In genomic region chr16:75107505-75107904, GRCh38 we compare ENCODE assay signal across 15 cellular contexts. TPM values are rescaled to one million over a fixed set of nuclear protein-coding genes. Genes with fewer than 3 reads are reported as not detected.
DNase-seq lines count a peak whose midpoint lies in the region; ATAC-seq and TF ChIP-seq lines count a peak whose summit lies in the region.
"Had no signal": no experiment of that assay in that cellular context is flagged by ENCODE, and none has a peak within 500 bp of the region (broad histone marks: within the 10 kb centered on the region; RNA-seq: fewer than 3 reads in every experiment).

No MANE protein-coding gene starts in this region.

- ATAC-seq in heart left ventricle: no peak
- ATAC-seq in upper lobe of right lung: no peak
- ATAC-seq: left colon had no signal

- H3K4me3 ChIP-seq in heart left ventricle (no peak overlapping the region), right atrium auricular region (no peak overlapping the region), muscle layer of colon (ENCODE audit: low read depth in 1 of 2, low read length in 2 of 2) (no peak overlapping the region), upper lobe of right lung (no peak overlapping the region)
- H3K4me3 ChIP-seq: hepatocyte had no signal

- POLR2A ChIA-PET in activated CD4-positive, alpha-beta memory T cell treated with anti-CD3 and anti-CD28 coated beads for 36 hours (lab: Charles Lee): interaction anchor here (1.1 to 5.3 kb wide), 2 partner anchors 9 to 96 kb away, joined by 5 to 56 read pairs; no protein-coding TSS in a partner anchor

- H3K27ac Mint-ChIP-seq in activated CD4-positive, alpha-beta memory T cell treated with anti-CD3 and anti-CD28 coated beads for 36 hours: peak overlapping the region; percentile 23

- H3K36me3 Mint-ChIP-seq in activated CD4-positive, alpha-beta memory T cell treated with anti-CD3 and anti-CD28 coated beads for 36 hours: peaks cover 26% of the 10 kb centered on the region

- CTCF ChIA-PET in activated CD4-positive, alpha-beta memory T cell treated with anti-CD3 and anti-CD28 coated beads for 36 hours (lab: Charles Lee): interaction anchor here (5.0 to 7.4 kb wide), 3 partner anchors 9 to 121 kb away, joined by 70 to 222 read pairs (median 79); partner anchors contain the start of genes WDR59 and ZNRF1

- no peak for TF ChIP-seq CTCF in heart left ventricle (IDR thresholded peaks at IDR 0.05)
- TF ChIP-seq CTCF in right atrium auricular region (IDR thresholded peaks at IDR 0.05): no peak
- no peak for TF ChIP-seq CTCF in upper lobe of right lung (IDR thresholded peaks at IDR 0.05)

- H3K4me3 Mint-ChIP-seq in activated CD4-positive, alpha-beta memory T cell treated with anti-CD3 and anti-CD28 coated beads for 36 hours: peak overlapping the region; percentile 73

- H3K27ac ChIP-seq in heart left ventricle: peak overlapping the region in 9 of 12 donors; percentile 18 to 98 (median 87)
- H3K27ac ChIP-seq in right atrium auricular region: no peak overlapping the region
- peak overlapping the region; percentile 74 for H3K27ac ChIP-seq in muscle layer of colon (ENCODE audit: low read depth, low read length)
- H3K27ac ChIP-seq in upper lobe of right lung: no peak overlapping the region
- H3K27ac ChIP-seq: hepatocyte had no signal

- no peak for TF ChIP-seq POLR2A in heart left ventricle (IDR thresholded peaks at IDR 0.05)

- DNase-seq in heart left ventricle: no peak
- no peak for DNase-seq in right atrium auricular region (ENCODE audit: low spot score)
- no peak for DNase-seq in activated CD4-positive, alpha-beta memory T cell treated with anti-CD3 and anti-CD28 coated beads for 36 hours
- peak; percentile 49 for DNase-seq in upper lobe of right lung
- no peak for DNase-seq in NCI-H2227 (lab: John Stamatoyannopoulos, UW; ENCODE audit: unreplicated experiment)
- DNase-seq in NCI-H748 treated with DMSO at 0.1 percent for 48 hours (lab: John Stamatoyannopoulos, UW): no peak
- DNase-seq in NCI-H2196 treated with DMSO at 0.1 percent for 48 hours (lab: John Stamatoyannopoulos, UW; ENCODE audit: unreplicated experiment): no peak
- DNase-seq: activated CD8-positive, alpha-beta memory T cell treated with anti-CD3 and anti-CD28 coated beads, Interleukin-2, amount 50 U/mL, for 48 hours; left colon; MV-4-11; stimulated activated CD4-positive, alpha-beta T cell treated with anti-CD3 and anti-CD28 coated beads, Interleukin-2, amount 100 ng/mL, for 24 hours; stimulated activated CD8-positive, alpha-beta memory T cell treated with anti-CD3 and anti-CD28 coated beads, Interleukin-4, amount 100 ng/mL, for 48 hours had no signal

- peaks cover 0 to 4% (median 0%) of the 10 kb centered on the region in 9 donors for H3K27me3 ChIP-seq in heart left ventricle
- H3K27me3 ChIP-seq in right atrium auricular region: no peaks in the 10 kb centered on the region
- no peaks in the 10 kb centered on the region for H3K27me3 ChIP-seq in muscle layer of colon (ENCODE audit: control insufficient read depth in 1 of 2, insufficient read depth in 2 of 2, low read length in 2 of 2)
- H3K27me3 ChIP-seq in upper lobe of right lung: no peaks in the 10 kb centered on the region
- H3K27me3 ChIP-seq: hepatocyte had no signal

- 72 to 91% (median 85%) methylated on average over 10 of the region's 10 CpGs for WGBS in heart left ventricle, 4 donors

- H3K36me3 ChIP-seq in heart left ventricle (peaks cover 0 to 4% (median 0%) of the 10 kb centered on the region in 9 donors), right atrium auricular region (no peaks in the 10 kb centered on the region), muscle layer of colon (ENCODE audit: insufficient read depth, low read length) (no peaks in the 10 kb centered on the region), upper lobe of right lung (no peaks in the 10 kb centered on the region)

- intact Hi-C loops in heart left ventricle (cut with DNase I): loop anchor here in 4 of 10 donors (5.0 to 10.0 kb wide), 4 partner anchors 45 to 65 kb away; no protein-coding TSS in a partner anchor
- intact Hi-C loops in activated CD4-positive, alpha-beta memory T cell treated with anti-CD3 and anti-CD28 coated beads for 36 hours (cut with micrococcal nuclease): no loop called here
- intact Hi-C loops in upper lobe of right lung (cut with DNase I): no loop called here

- peaks cover 3% of the 10 kb centered on the region for H3K27me3 Mint-ChIP-seq in activated CD4-positive, alpha-beta memory T cell treated with anti-CD3 and anti-CD28 coated beads for 36 hours

- H3K9me3 ChIP-seq in heart left ventricle (no peaks in the 10 kb centered on the region), right atrium auricular region (no peaks in the 10 kb centered on the region), muscle layer of colon (ENCODE audit: low read length) (no peaks in the 10 kb centered on the region), upper lobe of right lung (no peaks in the 10 kb centered on the region)

- H3K4me1 ChIP-seq in heart left ventricle (peaks cover 11 to 81% (median 55%) of the 10 kb centered on the region in 12 donors), right atrium auricular region (peaks cover 0 to 78% of the 10 kb centered on the region in 2 donors), muscle layer of colon (ENCODE audit: insufficient read depth, low read length) (peaks cover 81% of the 10 kb centered on the region), upper lobe of right lung (peaks cover 62% of the 10 kb centered on the region)

- peaks cover 69% of the 10 kb centered on the region for H3K4me1 Mint-ChIP-seq in activated CD4-positive, alpha-beta memory T cell treated with anti-CD3 and anti-CD28 coated beads for 36 hours (ENCODE audit: low read depth)

- no peak overlapping the region for H3K9ac ChIP-seq in muscle layer of colon (ENCODE audit: low read length)

- H3K9me3 Mint-ChIP-seq in activated CD4-positive, alpha-beta memory T cell treated with anti-CD3 and anti-CD28 coated beads for 36 hours: peaks cover 2% of the 10 kb centered on the region

RNA-seq across cellular contexts. Expression of gene LDHD, which starts 9.1 kb away (rescaled TPM):
- total RNA-seq in heart left ventricle (100 to 1,000 TPM in 3 of 9 donors, 10 to 100 TPM in 6; 56.4 to 185 (median 90.6) TPM), right atrium auricular region (10 to 100 TPM; 28.8 to 65.6 TPM), upper lobe of right lung (10.7 TPM)
- polyA plus RNA-seq in heart left ventricle: 100 to 1,000 TPM in 1 of 2 donors, 10 to 100 TPM in 1; 49.0 to 104 TPM
- total RNA-seq in activated CD4-positive, alpha-beta memory T cell treated with anti-CD3 and anti-CD28 coated beads for 36 hours: under 1 TPM; 0.43 to 0.75 TPM
- total RNA-seq: HT1080 had no signal

RNA-seq across cellular contexts. Expression of gene ZFP1, which starts 40.8 kb away (rescaled TPM):
- total RNA-seq in heart left ventricle (10 to 100 TPM in 1 of 9 donors, 1 to 10 TPM in 8; 3.8 to 10.7 (median 6.2) TPM), right atrium auricular region (1 to 10 TPM; 8.6 to 8.8 TPM), upper lobe of right lung (9.8 TPM)
- polyA plus RNA-seq in heart left ventricle: 1 to 10 TPM; 3.1 to 5.5 TPM
- total RNA-seq in activated CD4-positive, alpha-beta memory T cell treated with anti-CD3 and anti-CD28 coated beads for 36 hours: 10 to 100 TPM; 17.2 to 19.4 TPM

Comparison
In these comparisons a context has a peak if more than half of its experiments do, and no peak if none do; other contexts are left out.
1. H3K27ac ChIP-seq: peak in heart left ventricle (9 of 12) and muscle layer of colon (single experiment); none in right atrium auricular region (0 of 2) and upper lobe of right lung (single experiment).